ENCODE assay signal across 8 cellular contexts in the genomic region with DNA sequence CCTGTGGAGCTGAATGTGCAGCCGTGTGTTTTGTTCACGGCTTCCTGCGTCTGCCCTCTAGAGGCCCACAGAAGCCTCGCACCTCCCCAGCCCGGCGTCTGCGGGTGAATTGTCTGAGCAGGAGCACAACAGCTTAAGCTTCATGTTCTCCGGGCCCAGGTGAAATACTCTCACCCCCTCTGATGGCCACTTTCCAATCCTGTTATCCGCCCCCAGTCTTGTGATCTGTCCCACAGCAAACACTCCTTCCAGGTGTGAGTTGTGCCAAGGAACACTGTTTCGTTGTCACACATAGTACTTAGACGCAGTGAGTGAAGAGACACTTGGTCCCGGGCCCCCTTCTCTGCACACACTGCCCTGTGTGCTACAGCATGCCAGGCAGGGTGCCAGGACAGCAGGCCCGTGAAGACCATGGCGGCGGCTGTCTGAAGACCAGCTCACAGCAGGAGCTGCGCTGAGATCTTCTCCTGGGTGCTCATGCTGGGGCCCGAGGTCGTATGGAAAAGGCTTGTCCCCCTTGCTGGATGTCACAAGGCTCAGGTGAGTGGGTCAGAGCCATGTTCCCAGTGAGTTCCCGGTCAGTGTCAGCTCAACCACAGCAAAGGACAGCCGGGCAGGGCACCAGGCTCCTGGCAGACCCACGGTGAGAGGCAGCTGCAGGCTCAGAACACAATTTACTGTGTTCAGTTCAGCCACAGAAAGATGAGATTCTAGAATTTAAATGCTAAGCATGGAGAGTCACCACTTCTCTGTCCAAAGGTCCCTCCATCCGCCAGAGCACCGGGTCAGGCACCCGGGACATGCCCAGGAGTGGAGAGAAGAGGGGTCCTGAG. TPM values are rescaled to one million over a fixed set of nuclear protein-coding genes. Genes with fewer than 3 reads are reported as not detected.
A peak's percentile ranks its signal among the peaks of the same experiment; 100 is the strongest.
DNase-seq lines count a peak whose midpoint lies in the region; ATAC-seq, FAIRE-seq and TF ChIP-seq lines count a peak whose summit lies in the region.

No MANE protein-coding gene starts in this region.

- FAIRE-seq in D721Med (lab: Jason Lieb, UNC): no peak

- intact Hi-C loops in HCT116 (cut with micrococcal nuclease): loop anchor here (2.0 to 5.0 kb wide), 2 partner anchors 18 to 159 kb away; no protein-coding TSS in a partner anchor

- RAD21 ChIA-PET in HCT116 (lab: Charles Lee; ENCODE audit: low non-redundant PET in 1 of 2, low total read pairs in 2 of 2, uncharacterized antibody in 2 of 2, unreplicated experiment in 2 of 2): interaction anchor here in 1 of 2 experiments (0.6 to 1.2 kb wide), 3 partner anchors 158 to 476 kb away, joined by 3 to 7 read pairs (median 4); no protein-coding TSS in a partner anchor

- no peak overlapping the region for H3K9ac ChIP-seq in HCT116 (ENCODE audit: low read length)

- peak; percentile 94 for ATAC-seq in HCT116
- ATAC-seq in GM21786 (IDR thresholded peaks at IDR 0.05; ENCODE audit: unreplicated experiment): no peak

- H3K4me3 ChIP-seq in HCT116 (replicated peaks in 1 of 2; ENCODE audit: low read depth in 1 of 2, low read length in 2 of 2): no peak overlapping the region
- no peak overlapping the region for H3K4me3 ChIP-seq in epithelial cell of esophagus (ENCODE audit: low read length)

- no peaks in the 10 kb centered on the region for H3K9me2 ChIP-seq in HCT116 (ENCODE audit: insufficient read depth)

- no peaks in the 10 kb centered on the region for H3K36me3 ChIP-seq in HCT116 (ENCODE audit: control insufficient read depth in 1 of 2, insufficient read depth in 2 of 2, low read length in 2 of 2)

- H3K4me2 ChIP-seq in HCT116 (ENCODE audit: low read length): no peak overlapping the region; the same call in 1 of the 2 replicates

- peak; percentile 60 for TF ChIP-seq RAD21 in HCT116 (IDR thresholded peaks at IDR 0.05; ENCODE audit: low read depth)

- no TSS peak for BruUV-seq in HCT116 (replicated peaks; lab: Mats Ljungman, UMichigan)

- CTCF ChIA-PET in HCT116 (lab: Charles Lee): interaction anchor here (0.7 to 1.9 kb wide), 9 partner anchors 10 to 200 kb away, joined by 3 to 15 read pairs (median 3); no protein-coding TSS in a partner anchor

- H2AFZ ChIP-seq in HCT116 (ENCODE audit: low read depth, low read length, poor library complexity, severe bottlenecking): no peak overlapping the region

- POLR2A ChIA-PET in HCT116 (lab: Charles Lee): no interaction called here

- peak; percentile 84 for TF ChIP-seq CTCF in D721Med (IDR thresholded peaks at IDR 0.05; ENCODE audit: insufficient read depth, missing control alignments)
- TF ChIP-seq CTCF in HCT116 (IDR thresholded peaks at IDR 0.05 in 2 of 3, conservative IDR thresholded peaks at IDR 0.05 in 1 of 3; ENCODE audit: borderline replicate concordance in 1 of 3, insufficient read depth in 1 of 3, low read depth in 2 of 3, low read length in 2 of 3): peak; percentile 42 to 87 (median 77)
- TF ChIP-seq CTCF in epithelial cell of esophagus (IDR thresholded peaks at IDR 0.05; ENCODE audit: insufficient read depth, low read depth, low read length, missing control alignments): peak; percentile 92

- 0 out of 2 replicates have a peak, but pooled peaks cover 5% of the 10 kb centered on the region for H3K27me3 ChIP-seq in HCT116 (ENCODE audit: insufficient read depth, low read length)

- H3K4me1 ChIP-seq in HCT116 (ENCODE audit: control insufficient read depth in 1 of 2, insufficient read depth in 2 of 2, low read length in 2 of 2): no peaks in the 10 kb centered on the region; a peak in 1 of 4 replicates

- TF ChIP-seq POLR2A in HCT116 (IDR thresholded peaks at IDR 0.05; ENCODE audit: borderline replicate concordance, extremely low read depth, insufficient read depth, insufficient read length): no peak

- no peak for DNase-seq in D721Med (ENCODE audit: insufficient read length, low spot score)
- DNase-seq in HCT116 (ENCODE audit: low read depth, low spot score): peak; percentile 42
- peak; percentile 79 for DNase-seq in NCI-H2171 treated with DMSO at 0.1 percent for 48 hours (lab: John Stamatoyannopoulos, UW)
- peak; percentile 20 for DNase-seq in activated CD4-positive, alpha-beta T cell treated with anti-CD3 and anti-CD28 coated beads, Interleukin-2, amount 50 U/mL, for 1 hour
- peak; percentile 77 for DNase-seq in epithelial cell of esophagus (ENCODE audit: low read depth)
- DNase-seq in mucosa of gallbladder (ENCODE audit: low spot score): peak; percentile 58
- peak; percentile 77 for DNase-seq in superior temporal gyrus (ENCODE audit: extremely low spot score)

- H3K79me2 ChIP-seq in HCT116 (ENCODE audit: insufficient read depth, low read length): no peaks in the 10 kb centered on the region

- H3K27ac ChIP-seq in HCT116 (ENCODE audit: low read depth, low read length): no peak overlapping the region

- H3K9me3 ChIP-seq in HCT116 (ENCODE audit: control insufficient read depth in 1 of 2, insufficient read depth in 1 of 2, low read depth in 1 of 2, low read length in 2 of 2): no peaks in the 10 kb centered on the region

- no peaks in the 10 kb centered on the region for H4K20me1 ChIP-seq in HCT116 (ENCODE audit: insufficient read depth)

TF ChIP-seq in HCT116, 20 proteins besides CTCF, POLR2A, EP300 and RAD21:
- TF ChIP-seq ELF1 (IDR thresholded peaks at IDR 0.05; ENCODE audit: borderline replicate concordance, low read depth) (no peak), SRF (IDR thresholded peaks at IDR 0.05; ENCODE audit: low read depth) (no peak), SIN3A (IDR thresholded peaks at IDR 0.05; ENCODE audit: low read depth) (no peak)
- TF ChIP-seq, protein P1, sequence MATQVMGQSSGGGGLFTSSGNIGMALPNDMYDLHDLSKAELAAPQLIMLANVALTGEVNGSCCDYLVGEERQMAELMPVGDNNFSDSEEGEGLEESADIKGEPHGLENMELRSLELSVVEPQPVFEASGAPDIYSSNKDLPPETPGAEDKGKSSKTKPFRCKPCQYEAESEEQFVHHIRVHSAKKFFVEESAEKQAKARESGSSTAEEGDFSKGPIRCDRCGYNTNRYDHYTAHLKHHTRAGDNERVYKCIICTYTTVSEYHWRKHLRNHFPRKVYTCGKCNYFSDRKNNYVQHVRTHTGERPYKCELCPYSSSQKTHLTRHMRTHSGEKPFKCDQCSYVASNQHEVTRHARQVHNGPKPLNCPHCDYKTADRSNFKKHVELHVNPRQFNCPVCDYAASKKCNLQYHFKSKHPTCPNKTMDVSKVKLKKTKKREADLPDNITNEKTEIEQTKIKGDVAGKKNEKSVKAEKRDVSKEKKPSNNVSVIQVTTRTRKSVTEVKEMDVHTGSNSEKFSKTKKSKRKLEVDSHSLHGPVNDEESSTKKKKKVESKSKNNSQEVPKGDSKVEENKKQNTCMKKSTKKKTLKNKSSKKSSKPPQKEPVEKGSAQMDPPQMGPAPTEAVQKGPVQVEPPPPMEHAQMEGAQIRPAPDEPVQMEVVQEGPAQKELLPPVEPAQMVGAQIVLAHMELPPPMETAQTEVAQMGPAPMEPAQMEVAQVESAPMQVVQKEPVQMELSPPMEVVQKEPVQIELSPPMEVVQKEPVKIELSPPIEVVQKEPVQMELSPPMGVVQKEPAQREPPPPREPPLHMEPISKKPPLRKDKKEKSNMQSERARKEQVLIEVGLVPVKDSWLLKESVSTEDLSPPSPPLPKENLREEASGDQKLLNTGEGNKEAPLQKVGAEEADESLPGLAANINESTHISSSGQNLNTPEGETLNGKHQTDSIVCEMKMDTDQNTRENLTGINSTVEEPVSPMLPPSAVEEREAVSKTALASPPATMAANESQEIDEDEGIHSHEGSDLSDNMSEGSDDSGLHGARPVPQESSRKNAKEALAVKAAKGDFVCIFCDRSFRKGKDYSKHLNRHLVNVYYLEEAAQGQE (IDR thresholded peaks at IDR 0.05; ENCODE audit: low read depth): no peak

RNA-seq across cellular contexts. Expression of a gene that starts 6.8 kb away (rescaled TPM):
- total RNA-seq in HCT116 (2021; ENCODE audit: unreplicated experiment): 10.7 TPM
- polyA plus RNA-seq in HCT116 (2012): 5.1 and 6.4 TPM in 2 replicates
- 31.1 TPM for total RNA-seq in mucosa of gallbladder
